In genomic region chr16:8963825-8964441, GRCh38 we compare ENCODE assay signal across 1 cellular context.
TF ChIP-seq lines count a peak whose summit lies in the region.

TSS of gene USP7 (minus strand) at chr16:8963906. CDS start at chr16:8963285, 621 bp downstream.

TF ChIP-seq in HepG2, 621 proteins besides CTCF, POLR2A, EP300 and RAD21 (continued from another document and continues in another):
- TF ChIP-seq ZGPAT (CRISPR knock-in tag; IDR thresholded peaks at IDR 0.05), result peak; percentile 85; the same call in 1 of the 2 replicates
- TF ChIP-seq ZFP36L1 (CRISPR knock-in tag; IDR thresholded peaks at IDR 0.05), result no peak
- TF ChIP-seq ZNF687 (CRISPR knock-in tag; IDR thresholded peaks at IDR 0.05), result peak; percentile 78
- TF ChIP-seq BHLHE40 (IDR thresholded peaks at IDR 0.05; ENCODE audit: low read length), result no peak
- no peak; the same call in 1 of the 2 replicates for TF ChIP-seq CENPT (CRISPR knock-in tag; IDR thresholded peaks at IDR 0.05; ENCODE audit: low read depth)
- TF ChIP-seq ZMAT3 (CRISPR knock-in tag; conservative IDR thresholded peaks at IDR 0.05), result no peak
- TF ChIP-seq GPBP1L1 (CRISPR knock-in tag; IDR thresholded peaks at IDR 0.05), result no peak
- TF ChIP-seq RFXANK (CRISPR knock-in tag; IDR thresholded peaks at IDR 0.05), result no peak
- no peak for TF ChIP-seq SRF (IDR thresholded peaks at IDR 0.05; ENCODE audit: low read depth, low read length)
- TF ChIP-seq ZNF782 (CRISPR knock-in tag; IDR thresholded peaks at IDR 0.05; ENCODE audit: borderline replicate concordance), result no peak
- TF ChIP-seq IRF2 (CRISPR knock-in tag; IDR thresholded peaks at IDR 0.05), result no peak; the same call in 1 of the 2 replicates
- TF ChIP-seq SKIL (CRISPR knock-in tag; IDR thresholded peaks at IDR 0.05; ENCODE audit: borderline replicate concordance), result 0 out of 2 replicates have a peak, but pooled peaks have one; percentile 34
- no peak for TF ChIP-seq ZNF354B (CRISPR knock-in tag; IDR thresholded peaks at IDR 0.05)
- TF ChIP-seq SMARCC2 (IDR thresholded peaks at IDR 0.05), result no peak
- TF ChIP-seq ZSCAN25 (CRISPR knock-in tag; IDR thresholded peaks at IDR 0.05), result peak; percentile 77; the same call in 1 of the 2 replicates
- TF ChIP-seq CHD2 (IDR thresholded peaks at IDR 0.05; ENCODE audit: low read depth, low read length), result no peak
- TF ChIP-seq TAF15 (IDR thresholded peaks at IDR 0.05; ENCODE audit: low read depth, low read length, poor library complexity, severe bottlenecking), result no peak
- TF ChIP-seq ZNF589 (CRISPR knock-in tag; conservative IDR thresholded peaks at IDR 0.05), result no peak
- TF ChIP-seq FOXO4 (CRISPR knock-in tag; conservative IDR thresholded peaks at IDR 0.05), result no peak
- TF ChIP-seq GATA4 (IDR thresholded peaks at IDR 0.05; ENCODE audit: borderline replicate concordance, low read depth), result no peak
- no peak for TF ChIP-seq IKZF1 (IDR thresholded peaks at IDR 0.05)
- TF ChIP-seq POLR2AphosphoS2 (IDR thresholded peaks at IDR 0.05; ENCODE audit: low read depth, low read length), result no peak
- TF ChIP-seq TCF7 (IDR thresholded peaks at IDR 0.05; ENCODE audit: low read depth), result no peak
- TF ChIP-seq EED (CRISPR knock-in tag; IDR thresholded peaks at IDR 0.05), result peak; percentile 96
- no peak for TF ChIP-seq ZNF180 (CRISPR knock-in tag; IDR thresholded peaks at IDR 0.05; ENCODE audit: borderline replicate concordance, low read depth)
- peak; percentile 97 for TF ChIP-seq ZSCAN31 (CRISPR knock-in tag; IDR thresholded peaks at IDR 0.05; ENCODE audit: low read depth)
- TF ChIP-seq ZNF335 (CRISPR knock-in tag; IDR thresholded peaks at IDR 0.05), result peak; percentile 14; the same call in 1 of the 2 replicates
- TF ChIP-seq UBTF (CRISPR knock-in tag; IDR thresholded peaks at IDR 0.05), result peak; percentile 93
- no peak for TF ChIP-seq NFIB (CRISPR knock-in tag; IDR thresholded peaks at IDR 0.05; ENCODE audit: borderline replicate concordance)
- TF ChIP-seq HBP1 (CRISPR knock-in tag; IDR thresholded peaks at IDR 0.05; ENCODE audit: low read depth), result peak; percentile 83
- no peak for TF ChIP-seq REXO4 (CRISPR knock-in tag; IDR thresholded peaks at IDR 0.05; ENCODE audit: borderline replicate concordance)
- TF ChIP-seq ZNF569 (CRISPR knock-in tag; IDR thresholded peaks at IDR 0.05; ENCODE audit: borderline replicate concordance), result no peak
- peak; percentile 13; the same call in 1 of the 2 replicates for TF ChIP-seq ZNF556 (CRISPR knock-in tag; IDR thresholded peaks at IDR 0.05; ENCODE audit: borderline replicate concordance)
- TF ChIP-seq DMAP1 (CRISPR knock-in tag; IDR thresholded peaks at IDR 0.05), result peak; percentile 79; the same call in 1 of the 2 replicates
- TF ChIP-seq ZBTB33 (CRISPR knock-in tag; IDR thresholded peaks at IDR 0.05), result no peak
- TF ChIP-seq RBM22 (optimal IDR thresholded peaks at IDR 0.05; ENCODE audit: low read length), result no peak
- TF ChIP-seq XBP1 (CRISPR knock-in tag; IDR thresholded peaks at IDR 0.05), result no peak
- no peak; the same call in 1 of the 2 replicates for TF ChIP-seq BRCA1 (CRISPR knock-in tag; IDR thresholded peaks at IDR 0.05)
- TF ChIP-seq ZNF430 (CRISPR knock-in tag; IDR thresholded peaks at IDR 0.05), result peak; percentile 86
- TF ChIP-seq IRX3 (CRISPR knock-in tag; IDR thresholded peaks at IDR 0.05; ENCODE audit: borderline replicate concordance, low read depth), result no peak
- TF ChIP-seq REPIN1 (CRISPR knock-in tag; IDR thresholded peaks at IDR 0.05; ENCODE audit: borderline replicate concordance, low read depth), result no peak
- TF ChIP-seq MBD4 (IDR thresholded peaks at IDR 0.05; ENCODE audit: borderline replicate concordance, low read length), result no peak
- TF ChIP-seq SOX6 (IDR thresholded peaks at IDR 0.05), result no peak
- TF ChIP-seq SOX6 (CRISPR knock-in tag; IDR thresholded peaks at IDR 0.05), result peak; percentile 49; the same call in 1 of the 2 replicates
- TF ChIP-seq ATRX (CRISPR knock-in tag; IDR thresholded peaks at IDR 0.05; ENCODE audit: borderline replicate concordance), result no peak
- TF ChIP-seq PREB (CRISPR knock-in tag; IDR thresholded peaks at IDR 0.05), result no peak
- no peak for TF ChIP-seq ZMAT5 (CRISPR knock-in tag; IDR thresholded peaks at IDR 0.05; ENCODE audit: borderline replicate concordance, low read depth)
- TF ChIP-seq KDM5A (IDR thresholded peaks at IDR 0.05; ENCODE audit: borderline replicate concordance, low read length), result no peak
- no peak for TF ChIP-seq SP2 (CRISPR knock-in tag; IDR thresholded peaks at IDR 0.05)
- TF ChIP-seq TCF7L2 (IDR thresholded peaks at IDR 0.05; ENCODE audit: low read depth, low read length), result no peak
- peak; percentile 90 for TF ChIP-seq ZNF616 (CRISPR knock-in tag; IDR thresholded peaks at IDR 0.05; ENCODE audit: low read depth)
